In genomic region chr10:110827410-110827809, GRCh38 we compare ENCODE assay signal across 15 cellular contexts. TPM values are rescaled to one million over a fixed set of nuclear protein-coding genes. Genes with fewer than 3 reads are reported as not detected.
DNase-seq lines count a peak whose midpoint lies in the region; ATAC-seq, FAIRE-seq and TF ChIP-seq lines count a peak whose summit lies in the region.
"Had no signal": no experiment of that assay in that cellular context is flagged by ENCODE, and none has a peak within 500 bp of the region (broad histone marks: within the 10 kb centered on the region; RNA-seq: fewer than 3 reads in every experiment).

No MANE protein-coding gene starts in this region.

- H3K9ac ChIP-seq in IMR-90 (ENCODE audit: low read depth, low read length) (no peak overlapping the region), mesenchymal stem cell (ENCODE audit: low read length) (no peak overlapping the region)

- H2AK9ac ChIP-seq in IMR-90 (replicated peaks; ENCODE audit: low read depth, low read length, poor library complexity) = no peak overlapping the region

- no CpG with 5 or more reads among the region's 4 CpGs for WGBS in IMR-90 (ENCODE audit: extremely low coverage in 2 of 2, insufficient read length in 1 of 2), 2 experiments
- 91% methylated on average over 2 of the region's 4 CpGs for WGBS in mesenchymal stem cell

- no peaks in the 10 kb centered on the region for H3K9me3 ChIP-seq in IMR-90 (ENCODE audit: control insufficient read depth, insufficient read depth, low read length)
- H3K9me3 ChIP-seq in mesenchymal stem cell (ENCODE audit: control insufficient read depth, low read length) = no peaks in the 10 kb centered on the region
- H3K9me3 ChIP-seq: colonic mucosa, MG63 had no signal

- TF ChIP-seq RAD21 in IMR-90 (IDR thresholded peaks at IDR 0.05; ENCODE audit: low read length) = no peak

- in situ Hi-C loops in IMR-90 (cut with MboI; ENCODE audit: low sequenced_read_pairs) = no loop called here

- H2BK5ac ChIP-seq in IMR-90 (ENCODE audit: low read depth, low read length, poor library complexity, severe bottlenecking) = no peak overlapping the region
- no peak overlapping the region for H2BK5ac ChIP-seq in mesenchymal stem cell (ENCODE audit: low read depth, low read length, poor library complexity, severe bottlenecking)

- H2BK20ac ChIP-seq in IMR-90 (ENCODE audit: low read depth, low read length) = no peak overlapping the region

- no peak overlapping the region for H3K18ac ChIP-seq in IMR-90 (ENCODE audit: low read depth, low read length)
- no peak overlapping the region for H3K18ac ChIP-seq in mesenchymal stem cell (ENCODE audit: low read depth in 1 of 2, low read length in 2 of 2)

- dilution Hi-C loops in IMR-90 (cut with HindIII; ENCODE audit: low sequenced_read_pairs, unreplicated experiment) = no loop called here

- TF ChIP-seq CTCF in IMR-90 (conservative IDR thresholded peaks at IDR 0.05; ENCODE audit: low read depth, low read length) (no peak), bronchial epithelial cell (IDR thresholded peaks at IDR 0.05; ENCODE audit: insufficient read depth, low read length, severe bottlenecking) (no peak)

- H3K4me2 ChIP-seq in IMR-90 (ENCODE audit: low read depth, low read length) (peak overlapping the region; percentile 5; the same call in 1 of the 2 replicates), mesenchymal stem cell (ENCODE audit: low read length, poor library complexity, severe bottlenecking) (no peak overlapping the region)

- POLR2A ChIA-PET in IMR-90 (lab: Charles Lee; ENCODE audit: unreplicated experiment) = no interaction called here

- H3K27me3 ChIP-seq in IMR-90 (ENCODE audit: control insufficient read depth, insufficient read depth, low read length) (peaks cover 14% of the 10 kb centered on the region), bronchial epithelial cell (ENCODE audit: control insufficient read depth, insufficient read depth, low read length) (no peaks in the 10 kb centered on the region), mesenchymal stem cell (ENCODE audit: control insufficient read depth in 1 of 2, insufficient read depth in 1 of 2, low read length in 2 of 2) (no peaks in the 10 kb centered on the region)
- H3K27me3 ChIP-seq: colonic mucosa, MG63 had no signal

- H3K9me1 ChIP-seq in IMR-90 (ENCODE audit: insufficient read depth, low read length) = 0 out of 2 replicates have a peak, but pooled peaks cover 2% of the 10 kb centered on the region

- CTCF ChIA-PET in IMR-90 (lab: Yijun Ruan, JAX) = interaction anchor here (1.0 kb wide), 1 partner anchor 24 kb away, joined by 3 read pairs; no protein-coding TSS in a partner anchor

- BruUV-seq in IMR-90 (replicated peaks; lab: Mats Ljungman, UMichigan) = no TSS peak

- H3K56ac ChIP-seq in IMR-90 (ENCODE audit: extremely low read depth, insufficient read depth, low read length) = no peak overlapping the region

- H2BK120ac ChIP-seq in IMR-90 (ENCODE audit: low read depth, low read length) (no peak overlapping the region), mesenchymal stem cell (ENCODE audit: low read depth, low read length) (no peak overlapping the region)

- H4K20me1 ChIP-seq in IMR-90 (ENCODE audit: insufficient read depth, low read length) = no peaks in the 10 kb centered on the region

- no peak for FAIRE-seq in bronchial epithelial cell (lab: Jason Lieb, UNC)

- no peaks in the 10 kb centered on the region for H3K36me3 ChIP-seq in IMR-90 (ENCODE audit: control insufficient read depth, insufficient read depth, low read length)
- H3K36me3 ChIP-seq in bronchial epithelial cell (ENCODE audit: control insufficient read depth, insufficient read depth, low read length) = no peaks in the 10 kb centered on the region
- no peaks in the 10 kb centered on the region for H3K36me3 ChIP-seq in mesenchymal stem cell (ENCODE audit: control insufficient read depth in 1 of 2, insufficient read depth in 2 of 2, low read depth in 1 of 2, low read length in 2 of 2)
- H3K36me3 ChIP-seq: colonic mucosa, MG63 had no signal

- no peak overlapping the region for H2BK12ac ChIP-seq in mesenchymal stem cell (ENCODE audit: low read length in 2 of 2)

- H3K27ac ChIP-seq in IMR-90 (ENCODE audit: insufficient read depth, low read length) (no peak overlapping the region), mesenchymal stem cell (ENCODE audit: low read length, poor library complexity, severe bottlenecking) (no peak overlapping the region)
- H3K27ac ChIP-seq: colonic mucosa had no signal

- H3K4ac ChIP-seq in IMR-90 (ENCODE audit: low read depth, low read length) (no peak overlapping the region), mesenchymal stem cell (ENCODE audit: low read depth in 1 of 2, low read length in 2 of 2) (no peak overlapping the region)

- intact Hi-C loops in IMR-90 (cut with micrococcal nuclease) = loop anchor here (5.0 kb wide), 1 partner anchor 35 kb away; no protein-coding TSS in a partner anchor

- H3K23ac ChIP-seq in IMR-90 (ENCODE audit: low read depth, low read length) (no peak overlapping the region), mesenchymal stem cell (ENCODE audit: low read length in 2 of 2) (no peak overlapping the region)

- H3K14ac ChIP-seq in IMR-90 (replicated peaks; ENCODE audit: low read depth, low read length) (no peak overlapping the region), mesenchymal stem cell (ENCODE audit: low read length in 2 of 2) (no peak overlapping the region)

- peak; percentile 82 for DNase-seq in IMR-90
- DNase-seq in bronchial epithelial cell (ENCODE audit: low read depth) = peak; percentile 96
- peak; percentile 27 for DNase-seq in mesenchymal stem cell
- peak; percentile 33 for DNase-seq in stromal cell of bone marrow (ENCODE audit: low read depth)
- no peak for DNase-seq in cortex of kidney (lab: John Stamatoyannopoulos, UW)
- no peak for DNase-seq in amygdala (lab: John Stamatoyannopoulos, UW)
- DNase-seq: activated CD4-positive, alpha-beta T cell treated with anti-CD3 and anti-CD28 coated beads for 1 hour; activated CD8-positive, alpha-beta memory T cell treated with anti-CD3 and anti-CD28 coated beads, Interleukin-2, amount 50 U/mL, for 48 hours; activated naive CD4-positive, alpha-beta T cell treated with anti-CD3 and anti-CD28 coated beads, Interleukin-2, amount 50 U/mL, for 16 hours; CD4-positive, CD25-positive, alpha-beta regulatory T cell; colonic mucosa; NCI-H2029 treated with DMSO at 0.1 percent for 48 hours; occipital lobe had no signal

- H3K4me3 ChIP-seq in IMR-90 (ENCODE audit: insufficient read depth, low read depth, low read length) = no peak overlapping the region
- H3K4me3 ChIP-seq in bronchial epithelial cell (ENCODE audit: low read depth, low read length) = no peak overlapping the region
- no peak overlapping the region for H3K4me3 ChIP-seq in mesenchymal stem cell (ENCODE audit: insufficient read depth in 1 of 2, low read depth in 1 of 2, low read length in 2 of 2)
- H3K4me3 ChIP-seq: colonic mucosa, MG63 had no signal

- H4K91ac ChIP-seq in IMR-90 (ENCODE audit: insufficient read depth, low read depth, low read length) (no peak overlapping the region), mesenchymal stem cell (ENCODE audit: low read length) (no peak overlapping the region)

- no peak overlapping the region for H4K5ac ChIP-seq in IMR-90 (ENCODE audit: low read depth, low read length)

- no peaks in the 10 kb centered on the region for H3K79me1 ChIP-seq in IMR-90 (ENCODE audit: low read depth in 1 of 2, low read length in 2 of 2)
- H3K79me1 ChIP-seq in mesenchymal stem cell (replicated peaks; ENCODE audit: low read length, poor library complexity, severe bottlenecking) = no peaks in the 10 kb centered on the region

- ATAC-seq in IMR-90 (ENCODE audit: low read depth) = peak; percentile 83
- no peak for ATAC-seq in GM18867 (IDR thresholded peaks at IDR 0.05; ENCODE audit: unreplicated experiment)

- no peak overlapping the region for H4K8ac ChIP-seq in IMR-90 (ENCODE audit: low read depth in 2 of 2, low read length in 2 of 2)
- no peak overlapping the region for H4K8ac ChIP-seq in mesenchymal stem cell (ENCODE audit: low read length)

- no peak overlapping the region for H2AFZ ChIP-seq in IMR-90 (replicated peaks; ENCODE audit: low read length, poor library complexity)
- H2AFZ ChIP-seq in mesenchymal stem cell (ENCODE audit: low read depth, low read length) = no peak overlapping the region

- peaks cover 7% of the 10 kb centered on the region; the same call in 1 of the 2 replicates for H3K4me1 ChIP-seq in IMR-90 (ENCODE audit: control insufficient read depth, insufficient read depth, low read length)
- H3K4me1 ChIP-seq in mesenchymal stem cell (ENCODE audit: control insufficient read depth, insufficient read depth, low read depth, low read length) = peaks cover 3% of the 10 kb centered on the region
- H3K4me1 ChIP-seq: colonic mucosa had no signal

- H2AK5ac ChIP-seq in IMR-90 (ENCODE audit: low read depth, low read length) = no peak overlapping the region
- no peak overlapping the region for H2AK5ac ChIP-seq in mesenchymal stem cell (ENCODE audit: low read length, severe bottlenecking)

- H2BK15ac ChIP-seq in IMR-90 (ENCODE audit: low read depth, low read length) (no peak overlapping the region), mesenchymal stem cell (ENCODE audit: low read depth, poor library complexity, severe bottlenecking) (no peak overlapping the region)

- no peak for TF ChIP-seq POLR2A in IMR-90 (IDR thresholded peaks at IDR 0.05; ENCODE audit: low read depth, low read length)

TF ChIP-seq in IMR-90, 13 proteins besides CTCF, POLR2A, EP300 and RAD21:
- peak; percentile 66 for TF ChIP-seq CEBPB (IDR thresholded peaks at IDR 0.05; ENCODE audit: low read depth, low read length)
- TF ChIP-seq FOS (IDR thresholded peaks at IDR 0.05; ENCODE audit: low read depth, low read length) = no peak

RNA-seq across cellular contexts. Expression of gene PDCD4, which starts 44.3 kb away (rescaled TPM):
- total RNA-seq in IMR-90 (2012; rRNA removed) (10.9 and 46.9 TPM in 2 replicates), bronchial epithelial cell (77.9 and 136 TPM in 2 replicates)
- polyA plus RNA-seq in IMR-90 (2012; rRNA removed) = 42.7 and 49.7 TPM in 2 replicates
- polyA plus RNA-seq in IMR-90 (2012; cell fraction: cytosol; rRNA removed) = 4.3 and 6.9 TPM in 2 replicates
- polyA plus RNA-seq in IMR-90 (2012; cell fraction: nucleus; rRNA removed; ENCODE audit: low replicate concordance) = 1.7 and 24.9 TPM in 2 replicates
- 35.1 TPM for polyA plus RNA-seq in mesenchymal stem cell (2013, experiment 1 of 2)
- polyA plus RNA-seq in mesenchymal stem cell (2013, experiment 2 of 2) = 36.7 TPM

Comparison
In these comparisons a context has a peak if more than half of its experiments do, and no peak if none do; other contexts are left out.
1. DNase-seq: peak in IMR-90 (single experiment), bronchial epithelial cell (single experiment), mesenchymal stem cell (single experiment) and stromal cell of bone marrow (single experiment); none in cortex of kidney (single experiment) and amygdala (0 of 56).